In genomic region chr11:121295246-121296007, GRCh38 we compare ENCODE assay signal across 1 cellular context.
TF ChIP-seq lines count a peak whose summit lies in the region.

No MANE protein-coding gene starts in this region.

TF ChIP-seq in WTC11, 78 proteins besides CTCF, POLR2A, EP300 and RAD21 (continued from another document):
- TF ChIP-seq ATF2 (CRISPR knock-in tag; IDR thresholded peaks at IDR 0.05; ENCODE audit: borderline replicate concordance, low read depth): no peak
